In the genomic region with DNA sequence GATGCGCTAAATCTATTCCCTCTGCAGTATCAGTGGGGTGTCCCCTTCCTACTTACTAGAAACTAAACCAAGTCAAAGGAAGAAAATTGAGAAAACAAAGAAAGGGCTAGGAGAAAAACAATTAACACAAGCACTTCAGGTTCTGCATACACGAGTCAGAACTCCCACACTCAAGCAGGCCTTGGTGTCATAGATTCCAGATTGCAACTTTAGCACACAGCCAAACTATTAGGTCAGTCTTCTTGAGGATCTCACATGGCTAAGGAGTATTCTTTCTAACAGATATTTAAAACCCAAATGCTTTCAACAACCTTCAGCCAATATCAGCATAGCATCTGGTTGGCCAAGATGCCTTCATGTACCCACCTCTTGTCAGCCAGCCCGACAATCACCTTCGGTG, we compare ENCODE assay signal across 20 cellular contexts.
"Had no signal": no experiment of that assay in that cellular context is flagged by ENCODE, and none has a peak within 500 bp of the region (broad histone marks: within the 10 kb centered on the region; RNA-seq: fewer than 3 reads in every experiment).

No MANE protein-coding gene starts in this region.

- FAIRE-seq: colon, frontal cortex, small intestine had no signal

- H2AFZ ChIP-seq: parathyroid adenoma had no signal

- H3K27ac ChIP-seq: cardiac muscle cell, epithelial cell of prostate, esophagus squamous epithelium, lower lobe of right lung, parathyroid adenoma, prostate gland, sigmoid colon, thyroid gland had no signal

- H3K36me3 ChIP-seq: cardiac muscle cell, esophagus squamous epithelium, lower lobe of right lung, prostate gland, sigmoid colon, thyroid gland had no signal

- H3K79me2 ChIP-seq: parathyroid adenoma had no signal

- DNase-seq: cerebellar nuclear complex; effector memory CD8-positive, alpha-beta T cell; esophagus squamous epithelium; glutamatergic neuron; islet precursor cell; lower lobe of right lung; mesendoderm; naive B cell; sigmoid colon; small intestine; stimulated activated CD4-positive, alpha-beta T cell treated with anti-CD3 and anti-CD28 coated beads, Interleukin-12 subunit alpha, Interleukin-12 subunit beta, amount 100 ng/mL, for 4 hours; stimulated activated naive CD4-positive, alpha-beta T cell had no signal

- H3K27me3 ChIP-seq: sigmoid colon, thyroid gland had no signal

- ATAC-seq: effector memory CD8-positive, alpha-beta T cell; left lobe of liver; lower lobe of right lung had no signal

- H3K9me3 ChIP-seq: esophagus squamous epithelium, lower lobe of right lung, prostate gland, sigmoid colon, thyroid gland had no signal

- H3K4me1 ChIP-seq: esophagus squamous epithelium, lower lobe of right lung, parathyroid adenoma, prostate gland, sigmoid colon had no signal

- H3K4me3 ChIP-seq: cardiac muscle cell, esophagus squamous epithelium, lower lobe of right lung, prostate gland, sigmoid colon, thyroid gland had no signal

- H3K9ac ChIP-seq: parathyroid adenoma had no signal
